In the genomic region with DNA sequence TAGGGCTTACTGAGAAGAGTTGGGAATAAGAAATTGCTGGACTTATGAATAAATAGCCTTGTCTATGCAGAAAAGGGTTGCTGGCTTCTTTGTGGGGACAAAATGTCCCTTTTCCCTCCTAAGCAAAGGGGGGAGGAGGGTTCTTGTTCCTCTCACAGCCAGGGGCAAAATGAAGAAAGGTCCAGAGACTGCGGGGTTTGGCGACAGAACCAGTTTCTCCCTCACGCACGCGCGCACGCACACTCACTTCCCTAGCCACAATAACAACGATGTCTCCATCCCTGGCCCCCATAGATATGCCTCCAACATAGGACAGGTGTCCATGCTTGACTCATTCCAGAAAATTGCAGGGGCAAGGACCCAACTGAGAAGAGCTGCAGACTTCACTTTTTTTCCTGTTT, we compare ENCODE assay signal across 9 cellular contexts. TPM values are rescaled to one million over a fixed set of nuclear protein-coding genes. Genes with fewer than 3 reads are reported as not detected.
A peak's percentile ranks its signal among the peaks of the same experiment; 100 is the strongest.
DNase-seq lines count a peak whose midpoint lies in the region; ATAC-seq, FAIRE-seq and TF ChIP-seq lines count a peak whose summit lies in the region.
"Had no signal": no experiment of that assay in that cellular context is flagged by ENCODE, and none has a peak within 500 bp of the region (broad histone marks: within the 10 kb centered on the region; RNA-seq: fewer than 3 reads in every experiment).

No MANE protein-coding gene starts in this region.

- no peak for TF ChIP-seq RAD21 in neural cell (conservative IDR thresholded peaks at IDR 0.05)

- no peak overlapping the region for H2AFZ ChIP-seq in neural cell (ENCODE audit: low read depth, low read length)

- in situ Hi-C loops in GM13977 (cut with MboI; ENCODE audit: low pct_unique_long_range_greater_than_20kb, low sequenced_read_pairs, unreplicated experiment): no loop called here

- H3F3A ChIP-seq in neural cell (ENCODE audit: insufficient read depth, low read length, poor library complexity, severe bottlenecking): no peaks in the 10 kb centered on the region

- no peak for TF ChIP-seq EP300 in neural cell (conservative IDR thresholded peaks at IDR 0.05; ENCODE audit: poor library complexity, severe bottlenecking)

- no peaks in the 10 kb centered on the region for H3K9me2 ChIP-seq in neural cell (ENCODE audit: insufficient read depth, low read length)

- H3K9me3 ChIP-seq in MG63 (no peaks in the 10 kb centered on the region), neural cell (ENCODE audit: low read length) (no peaks in the 10 kb centered on the region)

- no peak for TF ChIP-seq CTCF in AG04449 (IDR thresholded peaks at IDR 0.05; ENCODE audit: insufficient read depth, low read length, missing control alignments)
- TF ChIP-seq CTCF in epithelial cell of esophagus (IDR thresholded peaks at IDR 0.05; ENCODE audit: insufficient read depth, low read depth, low read length, missing control alignments): no peak
- no peak for TF ChIP-seq CTCF in neural cell (IDR thresholded peaks at IDR 0.05; ENCODE audit: poor library complexity, severe bottlenecking)
- TF ChIP-seq CTCF in GM13977 (IDR thresholded peaks at IDR 0.05; ENCODE audit: extremely low read depth, insufficient read depth, missing control alignments): no peak

- H3K9ac ChIP-seq in neural cell (ENCODE audit: low read length): peak overlapping the region; percentile 96

- peak overlapping the region; percentile 96 for H3K27ac ChIP-seq in neural cell (ENCODE audit: low read length)

- peaks cover 46% of the 10 kb centered on the region for H4K20me1 ChIP-seq in neural cell (ENCODE audit: insufficient read depth)

- CTCF ChIA-PET in AG04449 (lab: Yijun Ruan, JAX): interaction anchor here (1.0 to 15.9 kb wide), 3 partner anchors 13 to 1024 kb away, joined by 3 to 180 read pairs (median 4); no protein-coding TSS in a partner anchor

- H3K27me3 ChIP-seq in MG63 (no peaks in the 10 kb centered on the region), neural cell (ENCODE audit: insufficient read depth, low read depth, low read length) (no peaks in the 10 kb centered on the region)

- ATAC-seq in HG02678 (IDR thresholded peaks at IDR 0.05; ENCODE audit: unreplicated experiment): no peak

- no peak for DNase-seq in AG04449 (ENCODE audit: low read depth, low spot score)
- no peak for DNase-seq in MG63
- no peak for DNase-seq in epithelial cell of esophagus (ENCODE audit: low read depth)
- DNase-seq in H54 (ENCODE audit: insufficient read length, low spot score): no peak
- DNase-seq in GM13977 (ENCODE audit: low spot score): no peak
- no peak for DNase-seq in stimulated activated CD4-positive, alpha-beta T cell treated with anti-CD3 and anti-CD28 coated beads, Interleukin-4, amount 100 ng/mL, for 24 hours
- DNase-seq: DMS 273 treated with DMSO at 0.1 percent for 48 hours had no signal

- H3K4me2 ChIP-seq in neural cell (ENCODE audit: low read length): peak overlapping the region; percentile 96

- H3K4me3 ChIP-seq in AG04449 (ENCODE audit: low read depth, low read length) (peak overlapping the region; percentile 95), MG63 (peak overlapping the region; percentile 78), epithelial cell of esophagus (ENCODE audit: low read length) (peak overlapping the region; percentile 84), neural cell (ENCODE audit: low read length) (peak overlapping the region; percentile 96)

- TF ChIP-seq POLR2A in H54 (IDR thresholded peaks at IDR 0.05; ENCODE audit: low read depth, low read length): no peak

- no peak for FAIRE-seq in H54 (lab: Jason Lieb, UNC)

- H3K36me3 ChIP-seq in MG63 (peaks cover 35% of the 10 kb centered on the region), neural cell (ENCODE audit: insufficient read depth, low read length) (no peaks in the 10 kb centered on the region)

- POLR2A ChIA-PET in AG04449 (lab: Yijun Ruan, JAX): no interaction called here

- peaks cover 73% of the 10 kb centered on the region for H3K79me2 ChIP-seq in neural cell (replicated peaks; ENCODE audit: insufficient read depth, low read length)

TF ChIP-seq in neural cell, 6 proteins besides CTCF, POLR2A, EP300 and RAD21:
- TF ChIP-seq POLR2AphosphoS5 (IDR thresholded peaks at IDR 0.05) (no peak), EZH2 (IDR thresholded peaks at IDR 0.05; ENCODE audit: borderline replicate concordance, insufficient read depth, low read length, poor library complexity, severe bottlenecking) (no peak), SMC3 (conservative IDR thresholded peaks at IDR 0.05; ENCODE audit: poor library complexity) (no peak), TAF1 (IDR thresholded peaks at IDR 0.05; ENCODE audit: low read depth) (no peak)
- TF ChIP-seq, protein P1, sequence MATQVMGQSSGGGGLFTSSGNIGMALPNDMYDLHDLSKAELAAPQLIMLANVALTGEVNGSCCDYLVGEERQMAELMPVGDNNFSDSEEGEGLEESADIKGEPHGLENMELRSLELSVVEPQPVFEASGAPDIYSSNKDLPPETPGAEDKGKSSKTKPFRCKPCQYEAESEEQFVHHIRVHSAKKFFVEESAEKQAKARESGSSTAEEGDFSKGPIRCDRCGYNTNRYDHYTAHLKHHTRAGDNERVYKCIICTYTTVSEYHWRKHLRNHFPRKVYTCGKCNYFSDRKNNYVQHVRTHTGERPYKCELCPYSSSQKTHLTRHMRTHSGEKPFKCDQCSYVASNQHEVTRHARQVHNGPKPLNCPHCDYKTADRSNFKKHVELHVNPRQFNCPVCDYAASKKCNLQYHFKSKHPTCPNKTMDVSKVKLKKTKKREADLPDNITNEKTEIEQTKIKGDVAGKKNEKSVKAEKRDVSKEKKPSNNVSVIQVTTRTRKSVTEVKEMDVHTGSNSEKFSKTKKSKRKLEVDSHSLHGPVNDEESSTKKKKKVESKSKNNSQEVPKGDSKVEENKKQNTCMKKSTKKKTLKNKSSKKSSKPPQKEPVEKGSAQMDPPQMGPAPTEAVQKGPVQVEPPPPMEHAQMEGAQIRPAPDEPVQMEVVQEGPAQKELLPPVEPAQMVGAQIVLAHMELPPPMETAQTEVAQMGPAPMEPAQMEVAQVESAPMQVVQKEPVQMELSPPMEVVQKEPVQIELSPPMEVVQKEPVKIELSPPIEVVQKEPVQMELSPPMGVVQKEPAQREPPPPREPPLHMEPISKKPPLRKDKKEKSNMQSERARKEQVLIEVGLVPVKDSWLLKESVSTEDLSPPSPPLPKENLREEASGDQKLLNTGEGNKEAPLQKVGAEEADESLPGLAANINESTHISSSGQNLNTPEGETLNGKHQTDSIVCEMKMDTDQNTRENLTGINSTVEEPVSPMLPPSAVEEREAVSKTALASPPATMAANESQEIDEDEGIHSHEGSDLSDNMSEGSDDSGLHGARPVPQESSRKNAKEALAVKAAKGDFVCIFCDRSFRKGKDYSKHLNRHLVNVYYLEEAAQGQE (IDR thresholded peaks at IDR 0.05; ENCODE audit: borderline replicate concordance): no peak

RNA-seq across cellular contexts. Expression of a gene that starts 3.3 kb away (rescaled TPM):
- total RNA-seq in MG63 (2014; rRNA removed; shearing (Covaris generic); ENCODE audit: low replicate concordance): 9.5 and 22.4 TPM in 2 replicates
- polyA plus RNA-seq in neural cell: 26.8 and 63.9 TPM in 2 replicates
- 62.6 and 99.6 TPM in 2 replicates for polyA minus RNA-seq in neural cell
